In the genomic region with DNA sequence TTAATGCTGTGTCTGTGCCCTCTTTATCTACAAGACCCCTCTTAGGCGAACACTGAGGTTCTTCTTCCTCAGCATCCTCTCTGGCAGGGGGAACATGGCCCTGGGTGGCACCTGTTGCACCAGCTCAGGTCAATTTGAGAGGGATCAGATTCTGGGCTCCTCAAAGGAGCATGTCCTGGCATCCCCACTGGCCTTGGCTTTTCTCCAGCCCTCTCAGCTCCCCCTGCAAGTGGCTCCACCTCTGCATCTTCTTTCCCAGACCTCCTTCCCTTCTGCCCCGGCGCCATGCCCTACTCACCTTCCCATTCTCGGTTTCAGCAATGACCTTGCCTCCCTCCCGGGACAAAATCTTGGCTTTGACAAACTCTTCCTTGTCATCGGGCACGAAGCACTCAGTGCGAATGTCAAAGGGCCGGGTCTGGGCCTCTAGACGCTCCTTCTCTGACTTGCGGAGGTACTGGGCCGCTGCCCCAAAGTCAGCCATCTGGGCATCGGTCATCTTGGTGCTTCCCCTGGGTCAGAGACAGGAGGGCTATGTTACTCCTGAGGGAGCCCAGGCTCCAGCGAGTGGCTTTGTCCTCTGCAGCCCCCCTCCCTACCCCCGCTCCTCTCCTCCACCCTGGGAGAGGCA, we compare ENCODE assay signal across 1 cellular context.
TF ChIP-seq lines count a peak whose summit lies in the region.

No MANE protein-coding gene starts in this region.

TF ChIP-seq in HepG2, 621 proteins besides CTCF, POLR2A, EP300 and RAD21:
- TF ChIP-seq GATAD2A (CRISPR knock-in tag; IDR thresholded peaks at IDR 0.05) (no peak), ZNF775 (CRISPR knock-in tag; IDR thresholded peaks at IDR 0.05; ENCODE audit: borderline replicate concordance) (no peak), SOX13 (IDR thresholded peaks at IDR 0.05) (no peak), SOX13 (CRISPR knock-in tag; conservative IDR thresholded peaks at IDR 0.05 in 1 of 2, IDR thresholded peaks at IDR 0.05 in 1 of 2) (no peak), ZNF225 (CRISPR knock-in tag; IDR thresholded peaks at IDR 0.05) (0 out of 2 replicates have a peak, but pooled peaks have one; percentile 52), HNRNPH1 (optimal IDR thresholded peaks at IDR 0.05; ENCODE audit: low read depth, low read length) (no peak)
